Comparison of ENCODE assay signal across 16 cellular contexts in the genomic region with DNA sequence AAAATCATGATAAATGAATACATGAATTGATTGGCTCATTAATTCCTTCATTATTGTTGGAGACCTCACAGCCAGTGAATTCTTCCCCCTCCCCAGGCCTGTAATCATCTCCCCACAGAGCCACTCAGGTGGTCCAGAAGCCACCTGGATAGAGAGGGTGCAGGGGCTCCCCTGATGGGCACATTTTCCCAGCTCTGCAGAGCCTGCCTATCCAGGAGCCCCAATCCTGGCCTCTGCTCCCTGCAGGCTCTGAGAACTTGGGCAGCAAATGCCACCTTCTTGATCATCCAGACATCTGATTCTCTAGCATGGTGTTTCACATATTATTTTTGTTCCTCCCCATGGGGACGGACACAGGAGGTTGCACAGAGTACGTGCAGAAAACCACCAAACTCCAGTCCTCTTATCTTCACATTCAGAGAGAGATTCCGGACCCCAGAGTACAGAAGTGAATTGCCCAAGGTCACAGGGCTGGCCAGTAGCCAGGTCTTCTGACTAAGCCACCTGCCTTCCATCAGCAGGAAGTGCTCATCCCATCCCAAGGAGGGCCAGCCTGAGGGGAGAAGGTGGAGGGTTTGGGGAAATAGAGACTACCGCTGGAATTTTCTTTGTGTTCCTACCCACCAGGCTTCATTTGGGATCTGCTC.
"Had no signal": no experiment of that assay in that cellular context is flagged by ENCODE, and none has a peak within 500 bp of the region (broad histone marks: within the 10 kb centered on the region; RNA-seq: fewer than 3 reads in every experiment).

No MANE protein-coding gene starts in this region.

- H3K4me3 Mint-ChIP-seq: activated CD8-positive, alpha-beta T cell treated with anti-CD3 and anti-CD28 coated beads for 36 hours; activated naive CD4-positive, alpha-beta T cell treated with anti-CD3 and anti-CD28 coated beads, Interleukin-2, amount 50 U/mL, for 24 hours; activated T-cell treated with anti-CD3 and anti-CD28 coated beads, Interleukin-2, amount 50 U/mL, for 4 hours; stimulated activated effector memory CD8-positive, alpha-beta T cell treated with anti-CD3 and anti-CD28 coated beads, Interleukin-12 subunit alpha, Interleukin-12 subunit beta, amount 100 ng/mL, for 72 hours; WTC11 had no signal

- H3K27ac ChIP-seq: adrenal gland, esophagus muscularis mucosa, pancreas had no signal

- ATAC-seq: activated CD8-positive, alpha-beta T cell treated with anti-CD3 and anti-CD28 coated beads for 36 hours; activated T-cell treated with anti-CD3 and anti-CD28 coated beads, Interleukin-2, amount 50 U/mL, for 4 hours; left lobe of liver; pancreas; stimulated activated effector memory CD8-positive, alpha-beta T cell treated with anti-CD3 and anti-CD28 coated beads, Interleukin-12 subunit alpha, Interleukin-12 subunit beta, amount 100 ng/mL, for 72 hours; WTC11 had no signal

- DNase-seq: activated CD4-positive, alpha-beta T cell treated with anti-CD3 and anti-CD28 coated beads for 4 hours; activated CD8-positive, alpha-beta T cell treated with anti-CD3 and anti-CD28 coated beads for 36 hours; activated effector memory CD4-positive, alpha-beta T cell treated with Interleukin-2 at 50 U/mL for 16 hours; activated T-cell treated with anti-CD3 and anti-CD28 coated beads, Interleukin-2, amount 50 U/mL, for 4 hours; hippocampal formation; midbrain; pancreas had no signal

- H3K36me3 Mint-ChIP-seq: activated naive CD4-positive, alpha-beta T cell treated with anti-CD3 and anti-CD28 coated beads, Interleukin-2, amount 50 U/mL, for 24 hours; stimulated activated effector memory CD8-positive, alpha-beta T cell treated with anti-CD3 and anti-CD28 coated beads, Interleukin-12 subunit alpha, Interleukin-12 subunit beta, amount 100 ng/mL, for 72 hours had no signal

- H3K36me3 ChIP-seq: adrenal gland, esophagus muscularis mucosa, pancreas had no signal

- H3K27ac Mint-ChIP-seq: activated CD8-positive, alpha-beta T cell treated with anti-CD3 and anti-CD28 coated beads for 36 hours; activated naive CD4-positive, alpha-beta T cell treated with anti-CD3 and anti-CD28 coated beads, Interleukin-2, amount 50 U/mL, for 24 hours; stimulated activated effector memory CD8-positive, alpha-beta T cell treated with anti-CD3 and anti-CD28 coated beads, Interleukin-12 subunit alpha, Interleukin-12 subunit beta, amount 100 ng/mL, for 72 hours; WTC11 had no signal

- H3K9me3 ChIP-seq: adrenal gland, esophagus muscularis mucosa, pancreas had no signal

- H3K4me1 ChIP-seq: pancreas had no signal

- FAIRE-seq: endometrium, keratinocyte, pancreas, TTC549 had no signal

- H3K4me1 Mint-ChIP-seq: activated naive CD4-positive, alpha-beta T cell treated with anti-CD3 and anti-CD28 coated beads, Interleukin-2, amount 50 U/mL, for 24 hours; stimulated activated effector memory CD8-positive, alpha-beta T cell treated with anti-CD3 and anti-CD28 coated beads, Interleukin-12 subunit alpha, Interleukin-12 subunit beta, amount 100 ng/mL, for 72 hours had no signal

- H3K9me3 Mint-ChIP-seq: activated CD8-positive, alpha-beta T cell treated with anti-CD3 and anti-CD28 coated beads for 36 hours; activated naive CD4-positive, alpha-beta T cell treated with anti-CD3 and anti-CD28 coated beads, Interleukin-2, amount 50 U/mL, for 24 hours; activated T-cell treated with anti-CD3 and anti-CD28 coated beads, Interleukin-2, amount 50 U/mL, for 4 hours; stimulated activated effector memory CD8-positive, alpha-beta T cell treated with anti-CD3 and anti-CD28 coated beads, Interleukin-12 subunit alpha, Interleukin-12 subunit beta, amount 100 ng/mL, for 72 hours had no signal

- H3K27me3 ChIP-seq: adrenal gland, esophagus muscularis mucosa, pancreas had no signal

- H3K4me3 ChIP-seq: adrenal gland, esophagus muscularis mucosa, pancreas had no signal
